Comparison of ENCODE assay signal across 13 cellular contexts in the genomic region with DNA sequence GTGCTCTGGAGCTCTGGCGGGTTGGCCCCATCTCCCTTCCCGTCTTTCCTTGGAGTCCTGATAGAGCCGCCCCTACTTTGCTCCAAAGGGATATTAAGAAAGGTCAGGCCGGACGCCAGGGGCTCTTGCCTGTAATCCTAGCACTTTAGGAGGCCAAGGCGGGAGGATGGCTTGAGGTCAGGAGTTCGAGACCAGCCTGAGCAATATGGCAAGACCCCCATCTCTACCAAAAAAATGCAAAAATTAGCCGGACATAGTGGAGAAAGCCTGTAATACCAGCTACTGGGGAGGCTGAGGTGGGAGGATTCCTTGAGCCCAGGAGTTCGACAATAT. TPM values are rescaled to one million over a fixed set of nuclear protein-coding genes. Genes with fewer than 3 reads are reported as not detected.
DNase-seq lines count a peak whose midpoint lies in the region; ATAC-seq, FAIRE-seq and TF ChIP-seq lines count a peak whose summit lies in the region.
"Had no signal": no experiment of that assay in that cellular context is flagged by ENCODE, and none has a peak within 500 bp of the region (broad histone marks: within the 10 kb centered on the region; RNA-seq: fewer than 3 reads in every experiment).

No MANE protein-coding gene starts in this region.

- no peak overlapping the region for H3K27ac Mint-ChIP-seq in astrocyte (ENCODE audit: unreplicated experiment)
- H3K27ac Mint-ChIP-seq in mesothelial cell of epicardium = no peak overlapping the region
- H3K27ac Mint-ChIP-seq: H9 had no signal

- H3K9me3 ChIP-seq in heart left ventricle (no peaks in the 10 kb centered on the region), astrocyte (ENCODE audit: insufficient read depth, low read depth, low read length) (no peaks in the 10 kb centered on the region), thoracic aorta (no peaks in the 10 kb centered on the region), aorta (ENCODE audit: control insufficient read depth, low read length) (no peaks in the 10 kb centered on the region)

- peaks cover 4 to 79% (median 42%) of the 10 kb centered on the region in 9 donors for H3K27me3 ChIP-seq in heart left ventricle
- H3K27me3 ChIP-seq in astrocyte (ENCODE audit: insufficient read depth, low read length) = peaks cover 51% of the 10 kb centered on the region
- peaks cover 15% of the 10 kb centered on the region for H3K27me3 ChIP-seq in thoracic aorta (replicated peaks; ENCODE audit: insufficient read depth)
- no peaks in the 10 kb centered on the region for H3K27me3 ChIP-seq in aorta (ENCODE audit: control insufficient read depth in 1 of 2, insufficient read depth in 2 of 2, low read length in 1 of 2)

- intact Hi-C loops in heart left ventricle (cut with DNase I) (no loop called here), Right ventricle myocardium superior (cut with DNase I) (no loop called here), aorta (cut with DNase I) (no loop called here)

- H3K9me3 Mint-ChIP-seq in astrocyte (ENCODE audit: unreplicated experiment) (no peaks in the 10 kb centered on the region), mesothelial cell of epicardium (no peaks in the 10 kb centered on the region)
- H3K9me3 Mint-ChIP-seq: H9 had no signal

- TF ChIP-seq POLR2A in heart left ventricle (IDR thresholded peaks at IDR 0.05) = no peak

- no peaks in the 10 kb centered on the region for H3K79me2 ChIP-seq in astrocyte (ENCODE audit: insufficient read depth, low read length)

- H3K4me3 ChIP-seq in heart left ventricle (peak overlapping the region in 10 of 12 donors; percentile 41 to 57 (median 50)), astrocyte (ENCODE audit: insufficient read depth, low read depth, low read length) (no peak overlapping the region), thoracic aorta (peak overlapping the region; percentile 70), aorta (ENCODE audit: low read length in 2 of 2) (no peak overlapping the region)

- peak overlapping the region; percentile 84 for H3K4me2 ChIP-seq in astrocyte (ENCODE audit: low read length)

- no peaks in the 10 kb centered on the region for H3K36me3 Mint-ChIP-seq in astrocyte (ENCODE audit: low read depth, unreplicated experiment)
- H3K36me3 Mint-ChIP-seq in mesothelial cell of epicardium = no peaks in the 10 kb centered on the region

- H3K4me3 Mint-ChIP-seq in astrocyte (ENCODE audit: unreplicated experiment) = no peak overlapping the region
- peak overlapping the region; percentile 51 for H3K4me3 Mint-ChIP-seq in mesothelial cell of epicardium

- FAIRE-seq in astrocyte (lab: Jason Lieb, UNC) = no peak
- FAIRE-seq: GM12891 had no signal

- no peak for DNase-seq in heart left ventricle
- no peak for DNase-seq in Right ventricle myocardium superior
- no peak for DNase-seq in astrocyte (ENCODE audit: low read depth)
- no peak for DNase-seq in mesothelial cell of epicardium (ENCODE audit: low spot score in 2 of 2, unreplicated experiment in 2 of 2)
- no peak for DNase-seq in thoracic aorta (ENCODE audit: low spot score)
- DNase-seq in aorta = no peak
- DNase-seq in MV-4-11 (lab: John Stamatoyannopoulos, UW) = no peak
- DNase-seq: SHP77 treated with DMSO at 0.1 percent for 48 hours had no signal

- TF ChIP-seq CTCF in heart left ventricle (IDR thresholded peaks at IDR 0.05) (no peak), astrocyte (IDR thresholded peaks at IDR 0.05; ENCODE audit: insufficient read depth, low read depth, low read length) (no peak), mesothelial cell of epicardium (IDR thresholded peaks at IDR 0.05; ENCODE audit: unreplicated experiment) (no peak), thoracic aorta (IDR thresholded peaks at IDR 0.05) (no peak)

- H3K27ac ChIP-seq in heart left ventricle (no peak overlapping the region), astrocyte (ENCODE audit: low read depth, low read length) (no peak overlapping the region), thoracic aorta (no peak overlapping the region), aorta (ENCODE audit: low read depth in 1 of 2, low read length in 2 of 2) (no peak overlapping the region)

- WGBS in heart left ventricle, 4 donors = 42 to 47% (median 44%) methylated on average over 9 of the region's 9 CpGs
- 46 to 47% methylated on average over 9 of the region's 9 CpGs for WGBS in aorta, 2 donors

- H3K4me1 ChIP-seq in heart left ventricle (peaks cover 0 to 21% (median 15%) of the 10 kb centered on the region in 12 donors), astrocyte (ENCODE audit: insufficient read depth, low read length) (peaks cover 7% of the 10 kb centered on the region), thoracic aorta (ENCODE audit: control insufficient read depth in 1 of 2, low read depth in 2 of 2) (peaks cover 13 to 18% of the 10 kb centered on the region in 2 donors), aorta (ENCODE audit: control insufficient read depth in 1 of 2, insufficient read depth in 2 of 2, low read length in 2 of 2) (no peaks in the 10 kb centered on the region)

- peaks cover 54% of the 10 kb centered on the region for H3K27me3 Mint-ChIP-seq in astrocyte (ENCODE audit: low read depth, unreplicated experiment)
- H3K27me3 Mint-ChIP-seq in mesothelial cell of epicardium (ENCODE audit: low read depth) = peaks cover 80% of the 10 kb centered on the region

- no peak for ATAC-seq in heart left ventricle
- no peak for ATAC-seq in Right ventricle myocardium superior (ENCODE audit: poor library complexity)
- ATAC-seq in thoracic aorta (ENCODE audit: insufficient number of reproducible peaks, low FRiP score, low read depth) = no peak
- no peak for ATAC-seq in aorta (ENCODE audit: low FRiP score)
- no peak for ATAC-seq in HG02973 (IDR thresholded peaks at IDR 0.05; ENCODE audit: unreplicated experiment)

- no peak overlapping the region for H3K9ac ChIP-seq in astrocyte (ENCODE audit: low read length)

- H3K4me1 Mint-ChIP-seq in astrocyte (ENCODE audit: low read depth, unreplicated experiment) (no peaks in the 10 kb centered on the region), mesothelial cell of epicardium (peaks cover 8% of the 10 kb centered on the region)

- H2AFZ ChIP-seq in astrocyte (ENCODE audit: low read depth, low read length) = no peak overlapping the region

- no peaks in the 10 kb centered on the region for H4K20me1 ChIP-seq in astrocyte (ENCODE audit: insufficient read depth, low read length)

- H3K36me3 ChIP-seq in heart left ventricle (no peaks in the 10 kb centered on the region), astrocyte (ENCODE audit: insufficient read depth, low read length) (no peaks in the 10 kb centered on the region), thoracic aorta (no peaks in the 10 kb centered on the region), aorta (ENCODE audit: control insufficient read depth in 1 of 2, insufficient read depth in 2 of 2, low read length in 1 of 2) (no peaks in the 10 kb centered on the region)

RNA-seq across cellular contexts. Expression of gene MLXIPL, which starts 0.3 kb away (rescaled TPM):
- total RNA-seq in heart left ventricle (10 to 100 TPM in 1 of 9 donors, 1 to 10 TPM in 6, under 1 TPM in 2; 0.42 to 10.1 (median 1.8) TPM), Right ventricle myocardium superior (6.9 TPM), astrocyte (0.41 TPM in 1 of 2 replicates, not detected in the other), mesothelial cell of epicardium (1.5 to 2.6 TPM (median 2.0 TPM) in 3 replicates), thoracic aorta (10 to 100 TPM in 1 of 2 donors, 1 to 10 TPM in 1; 6.4 to 36.4 TPM), aorta (1 to 10 TPM; 2.0 to 4.5 TPM)
- polyA plus RNA-seq in heart left ventricle (1 to 10 TPM; 2.0 to 5.4 TPM), aorta (10 to 100 TPM in 1 of 2 donors, under 1 TPM in 1; 0.23 to 13.5 TPM)
- total RNA-seq: HT1080 had no signal
- polyA plus RNA-seq: AG04450 had no signal

RNA-seq across cellular contexts. Expression of gene VPS37D, which starts 43.0 kb away (rescaled TPM):
- 1 to 10 TPM; 1.9 to 2.9 (median 2.7) TPM for total RNA-seq in heart left ventricle
- polyA plus RNA-seq in heart left ventricle = 1 to 10 TPM; 1.1 to 2.2 TPM
- 2.7 TPM for total RNA-seq in Right ventricle myocardium superior
- total RNA-seq in astrocyte = 2.9 and 3.6 TPM in 2 replicates
- total RNA-seq in mesothelial cell of epicardium = 15.4 to 16.7 TPM (median 16.1 TPM) in 3 replicates
- total RNA-seq in thoracic aorta = 1 to 10 TPM in 1 of 2 donors, under 1 TPM in 1; 0.92 to 1.2 TPM
- 1 to 10 TPM; 1.5 to 1.8 TPM for total RNA-seq in aorta
- polyA plus RNA-seq in aorta = 1 to 10 TPM in 1 of 2 donors, under 1 TPM in 1; 0.88 to 2.3 TPM

RNA-seq across cellular contexts. Expression of gene TBL2, which starts 46.3 kb away (rescaled TPM):
- total RNA-seq in heart left ventricle (10 to 100 TPM in 7 of 9 donors, 1 to 10 TPM in 2; 6.8 to 24.1 (median 14.1) TPM), Right ventricle myocardium superior (10.6 TPM), astrocyte (54.8 and 58.6 TPM in 2 replicates), mesothelial cell of epicardium (51.5 to 52.2 TPM (median 51.6 TPM) in 3 replicates), thoracic aorta (10 to 100 TPM; 17.1 to 31.7 TPM), aorta (10 to 100 TPM; 26.5 to 27.7 TPM)
- polyA plus RNA-seq in heart left ventricle (10 to 100 TPM in 1 of 2 donors, 1 to 10 TPM in 1; 3.5 to 27.3 TPM), aorta (10 to 100 TPM; 17.7 to 22.8 TPM)

RNA-seq across cellular contexts. Expression of gene DNAJC30, which starts 58.6 kb away (rescaled TPM):
- total RNA-seq in heart left ventricle (10 to 100 TPM in 6 of 9 donors, 1 to 10 TPM in 3; 6.8 to 21.1 (median 15.6) TPM), Right ventricle myocardium superior (11.8 TPM), astrocyte (10.5 and 11.0 TPM in 2 replicates), mesothelial cell of epicardium (13.1 to 14.8 TPM (median 14.6 TPM) in 3 replicates), thoracic aorta (1 to 10 TPM; 3.9 to 7.8 TPM), aorta (1 to 10 TPM; 6.7 to 7.8 TPM)
- polyA plus RNA-seq in heart left ventricle (10 to 100 TPM in 1 of 2 donors, 1 to 10 TPM in 1; 7.2 to 14.0 TPM), aorta (1 to 10 TPM; 4.5 to 5.1 TPM)

RNA-seq across cellular contexts. Expression of gene BUD23, which starts 58.8 kb away (rescaled TPM):
- total RNA-seq in heart left ventricle (10 to 100 TPM; 57.4 to 94.1 (median 68.6) TPM), Right ventricle myocardium superior (74.8 TPM), astrocyte (68.3 and 73.1 TPM in 2 replicates), mesothelial cell of epicardium (64.2 to 70.2 TPM (median 69.1 TPM) in 3 replicates), thoracic aorta (10 to 100 TPM; 36.9 to 51.0 TPM), aorta (10 to 100 TPM; 39.0 to 39.6 TPM)
- polyA plus RNA-seq in heart left ventricle (100 to 1,000 TPM; 106 to 150 TPM), aorta (10 to 100 TPM; 48.1 to 60.7 TPM)

Comparison
In these comparisons a context has a peak if more than half of its experiments do, and no peak if none do; other contexts are left out.
1. H3K4me3 ChIP-seq: peak in heart left ventricle (10 of 12) and thoracic aorta (single experiment); none in astrocyte (single experiment) and aorta (0 of 2).